In the genomic region with DNA sequence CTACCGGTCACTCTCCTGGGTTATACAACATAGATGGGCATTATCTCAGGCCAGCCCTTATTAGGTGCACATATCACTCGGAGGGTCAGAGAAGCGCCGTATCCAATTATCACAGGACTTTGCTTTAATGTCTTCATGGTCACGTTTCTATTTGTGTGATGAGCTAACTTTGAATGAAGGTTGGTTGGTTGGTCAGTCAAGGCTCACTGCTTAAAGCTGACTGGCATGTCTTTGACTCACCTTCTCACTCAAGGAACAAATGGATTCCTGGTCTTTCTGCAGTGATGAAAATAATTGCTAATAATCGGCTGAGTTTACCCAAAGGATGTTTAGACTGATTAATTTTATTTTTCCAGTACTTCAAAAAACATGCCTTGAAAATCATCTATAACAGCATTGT, we compare ENCODE assay signal across 31 cellular contexts. TPM values are rescaled to one million over a fixed set of nuclear protein-coding genes. Genes with fewer than 3 reads are reported as not detected.
"Had no signal": no experiment of that assay in that cellular context is flagged by ENCODE, and none has a peak within 500 bp of the region (broad histone marks: within the 10 kb centered on the region; RNA-seq: fewer than 3 reads in every experiment).

No MANE protein-coding gene starts in this region.

- H3K4me3 ChIP-seq: adrenal gland, body of pancreas, colonic mucosa had no signal

- H3K27me3 ChIP-seq: adrenal gland, body of pancreas, colonic mucosa had no signal

- H3K9me3 Mint-ChIP-seq: activated B cell treated with CpG ODN at 0.5 μM for 24 hours; activated naive CD8-positive, alpha-beta T cell treated with anti-CD3 and anti-CD28 coated beads for 36 hours; activated T-cell treated with anti-CD3 and anti-CD28 coated beads, Interleukin-2, amount 50 U/mL, for 4 hours; activated T-helper 17 cell treated with anti-CD3 and anti-CD28 coated beads, Interleukin-2, amount 50 U/mL, for 72 hours; T-helper 2 cell treated with Interferon-gamma antibody and Interleukin-4, amounts not matched to agents 5 μg/mL and 100 μg/mL, for 36 hours had no signal

- DNase-seq: activated B cell treated with CpG ODN at 0.5 μM for 24 hours; activated CD4-positive, alpha-beta T cell treated with anti-CD3 and anti-CD28 coated beads for 48 hours; activated CD4-positive, alpha-beta T cell treated with anti-CD3 and anti-CD28 coated beads, Interleukin-2, amount 50 U/mL, for 1 hour; activated CD4-positive, alpha-beta T cell treated with anti-CD3 and anti-CD28 coated beads, Interleukin-2, amount 50 U/mL, for 48 hours; activated CD8-positive, alpha-beta memory T cell treated with anti-CD3 and anti-CD28 coated beads for 24 hours; activated CD8-positive, alpha-beta T cell treated with anti-CD3 and anti-CD28 coated beads for 36 hours; activated effector memory CD4-positive, alpha-beta T cell treated with Interleukin-2 at 50 U/mL for 16 hours; activated gamma-delta T cell treated with Interleukin-2 at 50 U/mL for 16 hours; activated naive CD4-positive, alpha-beta T cell treated with anti-CD3 and anti-CD28 coated beads, Interleukin-2, amount 50 U/mL, for 16 hours; activated naive CD4-positive, alpha-beta T cell treated with Interleukin-2 at 50 U/mL for 16 hours; activated naive CD8-positive, alpha-beta T cell treated with anti-CD3 and anti-CD28 coated beads for 36 hours; activated naive CD8-positive, alpha-beta T cell treated with anti-CD3 and anti-CD28 coated beads, Interleukin-2, amount 50 U/mL, for 24 hours; activated T-cell treated with anti-CD3 and anti-CD28 coated beads, Interleukin-2, amount 50 U/mL, for 4 hours; adrenal gland; amygdala; aorta; body of pancreas; central memory CD4-positive, alpha-beta T cell; cerebellar nuclear complex; colonic mucosa; effector memory CD4-positive, alpha-beta T cell; endodermal cell; foreskin fibroblast; T-helper 1 cell; T-helper 17 cell; T1000; WERI-Rb-1 had no signal

- H3K4me1 Mint-ChIP-seq: activated naive CD8-positive, alpha-beta T cell treated with anti-CD3 and anti-CD28 coated beads, Interleukin-2, amount 50 U/mL, for 24 hours; activated T-helper 17 cell treated with anti-CD3 and anti-CD28 coated beads, Interleukin-2, amount 50 U/mL, for 72 hours; T-helper 17 cell had no signal

- H3K27ac ChIP-seq: adrenal gland, body of pancreas, colonic mucosa, WERI-Rb-1 had no signal

- H3K9me3 ChIP-seq: adrenal gland, body of pancreas, colonic mucosa had no signal

- H3K4me1 ChIP-seq: body of pancreas, colonic mucosa had no signal

- H3K36me3 ChIP-seq: adrenal gland, colonic mucosa, WERI-Rb-1 had no signal

- H3K36me3 Mint-ChIP-seq: activated naive CD8-positive, alpha-beta T cell treated with anti-CD3 and anti-CD28 coated beads for 36 hours had no signal

- H3K27ac Mint-ChIP-seq: activated B cell treated with CpG ODN at 0.5 μM for 24 hours; activated CD8-positive, alpha-beta T cell treated with anti-CD3 and anti-CD28 coated beads for 36 hours; activated naive CD8-positive, alpha-beta T cell treated with anti-CD3 and anti-CD28 coated beads for 36 hours; activated naive CD8-positive, alpha-beta T cell treated with anti-CD3 and anti-CD28 coated beads, Interleukin-2, amount 50 U/mL, for 24 hours; activated T-helper 17 cell treated with anti-CD3 and anti-CD28 coated beads, Interleukin-2, amount 50 U/mL, for 72 hours; endodermal cell; T-helper 17 cell; T-helper 2 cell treated with Interferon-gamma antibody and Interleukin-4, amounts not matched to agents 5 μg/mL and 100 μg/mL, for 36 hours had no signal

- H3K4me3 Mint-ChIP-seq: activated B cell treated with CpG ODN at 0.5 μM for 24 hours; activated CD8-positive, alpha-beta T cell treated with anti-CD3 and anti-CD28 coated beads for 36 hours; activated naive CD8-positive, alpha-beta T cell treated with anti-CD3 and anti-CD28 coated beads for 36 hours; activated naive CD8-positive, alpha-beta T cell treated with anti-CD3 and anti-CD28 coated beads, Interleukin-2, amount 50 U/mL, for 24 hours; activated T-cell treated with anti-CD3 and anti-CD28 coated beads, Interleukin-2, amount 50 U/mL, for 4 hours; activated T-helper 17 cell treated with anti-CD3 and anti-CD28 coated beads, Interleukin-2, amount 50 U/mL, for 72 hours; endodermal cell; T-helper 17 cell; T-helper 2 cell treated with Interferon-gamma antibody and Interleukin-4, amounts not matched to agents 5 μg/mL and 100 μg/mL, for 36 hours had no signal

- ATAC-seq: activated CD4-positive, CD25-positive, alpha-beta regulatory T cell treated with anti-CD3 and anti-CD28 coated beads, Interleukin-2, amount 50 U/mL, for 24 hours; activated CD8-positive, alpha-beta T cell treated with anti-CD3 and anti-CD28 coated beads for 36 hours; activated naive CD8-positive, alpha-beta T cell treated with anti-CD3 and anti-CD28 coated beads, Interleukin-2, amount 50 U/mL, for 24 hours; activated T-cell treated with anti-CD3 and anti-CD28 coated beads, Interleukin-2, amount 50 U/mL, for 4 hours; activated T-helper 17 cell treated with anti-CD3 and anti-CD28 coated beads, Interleukin-2, amount 50 U/mL, for 72 hours; body of pancreas; esophagus mucosa; T-helper 17 cell had no signal

RNA-seq across cellular contexts. Expression of a gene that starts 39.7 kb away (rescaled TPM):
- total RNA-seq: activated B cell treated with CpG ODN at 0.5 μM for 24 hours; activated CD8-positive, alpha-beta T cell treated with anti-CD3 and anti-CD28 coated beads for 36 hours; activated naive CD8-positive, alpha-beta T cell treated with anti-CD3 and anti-CD28 coated beads for 36 hours; activated T-helper 17 cell treated with anti-CD3 and anti-CD28 coated beads, Interleukin-2, amount 50 U/mL, for 72 hours; T-helper 17 cell had no signal
